12 cellular contexts compared by ENCODE assay signal in genomic region chr15:90367578-90367977, GRCh38. TPM values are rescaled to one million over a fixed set of nuclear protein-coding genes. Genes with fewer than 3 reads are reported as not detected.
DNase-seq lines count a peak whose midpoint lies in the region; ATAC-seq, FAIRE-seq and TF ChIP-seq lines count a peak whose summit lies in the region.
"Had no signal": no experiment of that assay in that cellular context is flagged by ENCODE, and none has a peak within 500 bp of the region (broad histone marks: within the 10 kb centered on the region; RNA-seq: fewer than 3 reads in every experiment).

No MANE protein-coding gene starts in this region.

- H3K27me3 ChIP-seq in CD4-positive, CD25-positive, alpha-beta regulatory T cell (ENCODE audit: control insufficient read depth, insufficient read depth, low read length) = no peaks in the 10 kb centered on the region
- H3K27me3 ChIP-seq in adrenal gland = no peaks in the 10 kb centered on the region
- no peaks in the 10 kb centered on the region for H3K27me3 ChIP-seq in sigmoid colon

- DNase-seq in CD4-positive, CD25-positive, alpha-beta regulatory T cell = no peak
- no peak for DNase-seq in adrenal gland
- no peak for DNase-seq in left ventricle myocardium superior
- DNase-seq in sigmoid colon = no peak
- DNase-seq in stimulated activated CD4-positive, alpha-beta T cell treated with anti-CD3 and anti-CD28 coated beads, Interleukin-15, amount 100 ng/mL, for 24 hours = no peak
- no peak for DNase-seq in GM12891 (ENCODE audit: insufficient read length, low spot score)
- DNase-seq in iPS-NIHi7 (ENCODE audit: extremely low spot score) = no peak
- DNase-seq: CD8-positive, alpha-beta T cell had no signal

- FAIRE-seq in GM12891 (lab: Jason Lieb, UNC) = no peak

- peaks cover 4% of the 10 kb centered on the region for H3K4me1 ChIP-seq in CD4-positive, CD25-positive, alpha-beta regulatory T cell (ENCODE audit: control insufficient read depth, insufficient read depth, low read length, poor library complexity, severe bottlenecking)
- peaks cover 9 to 22% of the 10 kb centered on the region in 2 donors for H3K4me1 ChIP-seq in adrenal gland (replicated peaks in 1 of 2)
- peaks cover 0 to 41% (median 34%) of the 10 kb centered on the region in 4 donors for H3K4me1 ChIP-seq in sigmoid colon
- H3K4me1 ChIP-seq: HAP-1 had no signal

- no peaks in the 10 kb centered on the region for H3K36me3 Mint-ChIP-seq in CD4-positive, CD25-positive, alpha-beta regulatory T cell
- H3K36me3 Mint-ChIP-seq: CD8-positive, alpha-beta T cell had no signal

- 19 to 30% (median 23%) methylated on average over 3 of the region's 3 CpGs for WGBS in adrenal gland, 4 donors
- WGBS in sigmoid colon, 2 donors = 42 to 45% methylated on average over 3 of the region's 3 CpGs

- H3K27ac Mint-ChIP-seq in CD4-positive, CD25-positive, alpha-beta regulatory T cell = peak overlapping the region; percentile 6 to 36 (median 9)
- H3K27ac Mint-ChIP-seq: CD8-positive, alpha-beta T cell; stimulated activated naive CD8-positive, alpha-beta T cell treated with anti-CD3 and anti-CD28 coated beads, Interleukin-15, Interleukin-2, amounts not matched to agents 100 ng/mL and 50 ng/mL, for 24 hours had no signal

- ATAC-seq in CD4-positive, CD25-positive, alpha-beta regulatory T cell (ENCODE audit: low read depth in 2 of 2) = no peak
- ATAC-seq in left ventricle myocardium superior (peak; percentile 57), GM18505 (IDR thresholded peaks at IDR 0.05; ENCODE audit: unreplicated experiment) (no peak)
- ATAC-seq: CD8-positive, alpha-beta T cell; Panc1 had no signal

- H3K36me3 ChIP-seq in CD4-positive, CD25-positive, alpha-beta regulatory T cell (ENCODE audit: control insufficient read depth, insufficient read depth, low read length) = no peaks in the 10 kb centered on the region
- H3K36me3 ChIP-seq in adrenal gland (replicated peaks in 1 of 2) = no peaks in the 10 kb centered on the region
- H3K36me3 ChIP-seq in sigmoid colon = no peaks in the 10 kb centered on the region
- H3K36me3 ChIP-seq: HAP-1 had no signal

- H3K4me3 Mint-ChIP-seq in CD4-positive, CD25-positive, alpha-beta regulatory T cell = no peak overlapping the region
- H3K4me3 Mint-ChIP-seq: CD8-positive, alpha-beta T cell; stimulated activated naive CD8-positive, alpha-beta T cell treated with anti-CD3 and anti-CD28 coated beads, Interleukin-15, Interleukin-2, amounts not matched to agents 100 ng/mL and 50 ng/mL, for 24 hours had no signal

- no peaks in the 10 kb centered on the region for H3K9me3 Mint-ChIP-seq in CD4-positive, CD25-positive, alpha-beta regulatory T cell
- H3K9me3 Mint-ChIP-seq: CD8-positive, alpha-beta T cell; stimulated activated naive CD8-positive, alpha-beta T cell treated with anti-CD3 and anti-CD28 coated beads, Interleukin-15, Interleukin-2, amounts not matched to agents 100 ng/mL and 50 ng/mL, for 24 hours had no signal

- no peak overlapping the region for H3K27ac ChIP-seq in CD4-positive, CD25-positive, alpha-beta regulatory T cell (ENCODE audit: insufficient read depth, low read length, poor library complexity, severe bottlenecking)
- H3K27ac ChIP-seq in adrenal gland = peak overlapping the region in 4 of 5 donors; percentile 6 to 60 (median 27)
- H3K27ac ChIP-seq in sigmoid colon = peak overlapping the region; percentile 61 to 77 (median 72)

- TF ChIP-seq POLR2A in adrenal gland (IDR thresholded peaks at IDR 0.05) = no peak
- no peak for TF ChIP-seq POLR2A in sigmoid colon (IDR thresholded peaks at IDR 0.05)
- TF ChIP-seq POLR2A in GM12891 (IDR thresholded peaks at IDR 0.05; ENCODE audit: low read depth, low read length) = no peak
- no peak for TF ChIP-seq POLR2A in GM18505 (IDR thresholded peaks at IDR 0.05; ENCODE audit: borderline replicate concordance, extremely low read depth, insufficient read depth, insufficient read length)

- peaks cover 5 to 14% (median 10%) of the 10 kb centered on the region in 4 donors for H3K4me1 Mint-ChIP-seq in CD4-positive, CD25-positive, alpha-beta regulatory T cell

- no peak overlapping the region for H3K4me3 ChIP-seq in CD4-positive, CD25-positive, alpha-beta regulatory T cell (ENCODE audit: low read depth, low read length)
- H3K4me3 ChIP-seq in adrenal gland (no peak overlapping the region), sigmoid colon (no peak overlapping the region)
- H3K4me3 ChIP-seq: HAP-1 had no signal

- peak in 1 of 4 donors; percentile 9 for TF ChIP-seq EP300 in sigmoid colon (IDR thresholded peaks at IDR 0.05)

- intact Hi-C loops in adrenal gland (cut with DNase I) = no loop called here
- intact Hi-C loops in left ventricle myocardium superior (cut with micrococcal nuclease) = no loop called here
- intact Hi-C loops in sigmoid colon (cut with DNase I) = no loop called here

- H3K9me3 ChIP-seq in CD4-positive, CD25-positive, alpha-beta regulatory T cell (ENCODE audit: control insufficient read depth in 2 of 2, low read length in 2 of 2) = no peaks in the 10 kb centered on the region
- H3K9me3 ChIP-seq in adrenal gland (replicated peaks in 1 of 3) (no peaks in the 10 kb centered on the region), sigmoid colon (no peaks in the 10 kb centered on the region)
- H3K9me3 ChIP-seq: HAP-1 had no signal

- TF ChIP-seq CTCF in adrenal gland (IDR thresholded peaks at IDR 0.05) (no peak), sigmoid colon (IDR thresholded peaks at IDR 0.05) (no peak)

- H3K27me3 Mint-ChIP-seq in CD4-positive, CD25-positive, alpha-beta regulatory T cell = peaks cover 5% of the 10 kb centered on the region
- H3K27me3 Mint-ChIP-seq: stimulated activated naive CD8-positive, alpha-beta T cell treated with anti-CD3 and anti-CD28 coated beads, Interleukin-15, Interleukin-2, amounts not matched to agents 100 ng/mL and 50 ng/mL, for 24 hours had no signal

TF ChIP-seq in GM12891, 5 proteins besides CTCF, POLR2A, EP300 and RAD21:
- no peak for TF ChIP-seq TAF1 (IDR thresholded peaks at IDR 0.05; ENCODE audit: low read depth, low read length)
- no peak for TF ChIP-seq POU2F2 (IDR thresholded peaks at IDR 0.05; ENCODE audit: low read depth, low read length)
- TF ChIP-seq SPI1 (IDR thresholded peaks at IDR 0.05; ENCODE audit: low read depth, low read length) = no peak
- TF ChIP-seq POLR2AphosphoS5 (IDR thresholded peaks at IDR 0.05; ENCODE audit: low read depth, low read length) = no peak
- no peak for TF ChIP-seq PAX5 (IDR thresholded peaks at IDR 0.05; ENCODE audit: insufficient read depth, low read length, severe bottlenecking)
TF ChIP-seq in GM12891: peak in this region for 0.

RNA-seq across cellular contexts. Expression of gene ZNF774, which starts 15.5 kb away (rescaled TPM):
- total RNA-seq in CD4-positive, CD25-positive, alpha-beta regulatory T cell = not detected
- polyA plus RNA-seq in CD4-positive, CD25-positive, alpha-beta regulatory T cell = not detected
- total RNA-seq in adrenal gland (10 to 100 TPM in 2 of 8 donors, 1 to 10 TPM in 6; 3.3 to 21.4 (median 6.6) TPM), left ventricle myocardium superior (4.9 TPM), sigmoid colon (1 to 10 TPM; 1.5 to 4.3 (median 2.5) TPM)
- polyA plus RNA-seq in adrenal gland (1 to 10 TPM; 1.0 to 5.7 (median 1.8) TPM), sigmoid colon (1 to 10 TPM; 1.4 to 4.0 (median 1.8) TPM)
- polyA plus RNA-seq in GM12891 (2012; ENCODE audit: low read depth, missing spikeins) = 0.55 TPM

RNA-seq across cellular contexts. Expression of gene IQGAP1, which starts 20.5 kb away (rescaled TPM):
- total RNA-seq in CD4-positive, CD25-positive, alpha-beta regulatory T cell = 198 TPM
- polyA plus RNA-seq in CD4-positive, CD25-positive, alpha-beta regulatory T cell = 100 to 1,000 TPM in 3 of 4 donors, 10 to 100 TPM in 1; 98.2 to 147 (median 123) TPM
- total RNA-seq in adrenal gland (100 to 1,000 TPM; 122 to 261 (median 162) TPM), left ventricle myocardium superior (35.4 TPM), sigmoid colon (100 to 1,000 TPM; 135 to 283 (median 183) TPM)
- polyA plus RNA-seq in adrenal gland (100 to 1,000 TPM in 1 of 3 donors, 10 to 100 TPM in 2; 34.3 to 195 (median 57.7) TPM), sigmoid colon (100 to 1,000 TPM in 1 of 3 donors, 10 to 100 TPM in 2; 96.7 to 120 (median 97.6) TPM)
- 73.8 TPM for polyA plus RNA-seq in GM12891 (2012; ENCODE audit: low read depth, missing spikeins)
